In genomic region chr6:21965029-21965428, GRCh38 we compare ENCODE assay signal across 10 cellular contexts.
"Had no signal": no experiment of that assay in that cellular context is flagged by ENCODE, and none has a peak within 500 bp of the region (broad histone marks: within the 10 kb centered on the region; RNA-seq: fewer than 3 reads in every experiment).

No MANE protein-coding gene starts in this region.

- H3K9me3 Mint-ChIP-seq: activated naive CD4-positive, alpha-beta T cell treated with anti-CD3 and anti-CD28 coated beads, Interleukin-2, amount 10 ng/mL, durations not matched to agents 7 days and 5 days; neural progenitor cell; stimulated activated naive CD8-positive, alpha-beta T cell treated with anti-CD3 and anti-CD28 coated beads, Interleukin-15, amount 100 ng/mL, for 72 hours had no signal

- DNase-seq: activated CD4-positive, CD25-positive, alpha-beta regulatory T cell treated with anti-CD3 and anti-CD28 coated beads, Interleukin-2, amount 50 U/mL, for 72 hours; activated naive CD4-positive, alpha-beta T cell treated with anti-CD3 and anti-CD28 coated beads, Interleukin-2, amount 10 ng/mL, durations not matched to agents 7 days and 5 days; islet precursor cell; midbrain; psoas muscle; stimulated activated naive CD8-positive, alpha-beta T cell treated with anti-CD3 and anti-CD28 coated beads, Interleukin-15, amount 100 ng/mL, for 72 hours had no signal

- H3K4me3 ChIP-seq: gastroesophageal sphincter, neural progenitor cell, psoas muscle had no signal

- H3K4me2 ChIP-seq: neural progenitor cell had no signal

- ATAC-seq: gastroesophageal sphincter; psoas muscle; sciatic nerve; stimulated activated naive CD8-positive, alpha-beta T cell treated with anti-CD3 and anti-CD28 coated beads, Interleukin-15, amount 100 ng/mL, for 72 hours had no signal

- H3K27ac ChIP-seq: gastroesophageal sphincter, neural progenitor cell, psoas muscle had no signal

- H3K27me3 ChIP-seq: gastroesophageal sphincter, neural progenitor cell had no signal

- H3K27me3 Mint-ChIP-seq: activated naive CD4-positive, alpha-beta T cell treated with anti-CD3 and anti-CD28 coated beads, Interleukin-2, amount 10 ng/mL, durations not matched to agents 7 days and 5 days; stimulated activated naive CD8-positive, alpha-beta T cell treated with anti-CD3 and anti-CD28 coated beads, Interleukin-15, amount 100 ng/mL, for 72 hours; type B pancreatic cell had no signal

- H3K4me1 ChIP-seq: gastroesophageal sphincter, psoas muscle had no signal

- H3K36me3 Mint-ChIP-seq: activated naive CD4-positive, alpha-beta T cell treated with anti-CD3 and anti-CD28 coated beads, Interleukin-2, amount 10 ng/mL, durations not matched to agents 7 days and 5 days had no signal

- H3K36me3 ChIP-seq: gastroesophageal sphincter, neural progenitor cell had no signal

- H2AFZ ChIP-seq: neural progenitor cell had no signal

- H3K4me3 Mint-ChIP-seq: activated naive CD4-positive, alpha-beta T cell treated with anti-CD3 and anti-CD28 coated beads, Interleukin-2, amount 10 ng/mL, durations not matched to agents 7 days and 5 days; neural progenitor cell; type B pancreatic cell had no signal

- H3K27ac Mint-ChIP-seq: activated naive CD4-positive, alpha-beta T cell treated with anti-CD3 and anti-CD28 coated beads, Interleukin-2, amount 10 ng/mL, durations not matched to agents 7 days and 5 days; neural progenitor cell; type B pancreatic cell had no signal
